8 cellular contexts compared by ENCODE assay signal in genomic region chr10:96395931-96396877, GRCh38. TPM values are rescaled to one million over a fixed set of nuclear protein-coding genes. Genes with fewer than 3 reads are reported as not detected.
DNase-seq lines count a peak whose midpoint lies in the region; ATAC-seq and TF ChIP-seq lines count a peak whose summit lies in the region.

No MANE protein-coding gene starts in this region.

- H3K36me3 ChIP-seq in cardiac muscle cell: no peaks in the 10 kb centered on the region
- no peaks in the 10 kb centered on the region for H3K36me3 ChIP-seq in uterus

- no peak for ATAC-seq in HG02852 (IDR thresholded peaks at IDR 0.05; ENCODE audit: unreplicated experiment)

- in situ Hi-C loops in SK-MEL-5 (cut with HindIII; ENCODE audit: low pct_unique_long_range_greater_than_20kb, low sequenced_read_pairs): no loop called here

- no peaks in the 10 kb centered on the region for H3K36me3 Mint-ChIP-seq in activated naive CD4-positive, alpha-beta T cell treated with anti-CD3 and anti-CD28 coated beads, Interleukin-2, amount 50 U/mL, for 24 hours

- DNase-seq in Daoy (ENCODE audit: low read depth) (peak; percentile 63), HUDEP-2 (lab: John Stamatoyannopoulos, UW; ENCODE audit: unreplicated experiment in 76 of 76) (peak in 49 of 76 experiments; percentile 1 to 57 (median 26)), SK-MEL-5 (ENCODE audit: low read depth, low spot score) (peak; percentile 62), cardiac muscle cell (ENCODE audit: low read depth in 1 of 2, low spot score in 1 of 2) (peak; percentile 76 to 84), posterior cingulate gyrus (peak; percentile 53 to 96 (median 74)), uterus (peak; percentile 59 to 67)

- TF ChIP-seq CTCF in cardiac muscle cell (IDR thresholded peaks at IDR 0.05; ENCODE audit: low read depth, low read length) (peak; percentile 85), uterus (IDR thresholded peaks at IDR 0.05) (peak; percentile 72 to 91 (median 78))

- intact Hi-C loops in posterior cingulate gyrus (cut with DNase I): loop anchor here (1.0 to 5.0 kb wide), 4 partner anchors 21 to 436 kb away; partner anchors contain the start of genes LCOR and TLL2
- intact Hi-C loops in uterus (cut with DNase I; ENCODE audit: low total_unique reads): loop anchor here (10.0 kb wide), 2 partner anchors 119 to 639 kb away; partner anchors contain the start of gene TLL2

- H3K27me3 ChIP-seq in cardiac muscle cell: peaks cover 16% of the 10 kb centered on the region
- no peaks in the 10 kb centered on the region for H3K27me3 ChIP-seq in uterus

- H3K27ac ChIP-seq in cardiac muscle cell (no peak overlapping the region), uterus (no peak overlapping the region)

- no peaks in the 10 kb centered on the region for H3K4me1 ChIP-seq in cardiac muscle cell (ENCODE audit: low read depth)
- H3K4me1 ChIP-seq in uterus: no peaks in the 10 kb centered on the region

- peaks cover 8% of the 10 kb centered on the region for H3K27me3 Mint-ChIP-seq in activated naive CD4-positive, alpha-beta T cell treated with anti-CD3 and anti-CD28 coated beads, Interleukin-2, amount 50 U/mL, for 24 hours

- no peak for TF ChIP-seq POLR2A in uterus (IDR thresholded peaks at IDR 0.05)

- no peaks in the 10 kb centered on the region for H3K9me3 Mint-ChIP-seq in activated naive CD4-positive, alpha-beta T cell treated with anti-CD3 and anti-CD28 coated beads, Interleukin-2, amount 50 U/mL, for 24 hours

- no peak overlapping the region for H3K4me3 ChIP-seq in cardiac muscle cell
- H3K4me3 ChIP-seq in uterus: no peak overlapping the region

- H3K9me3 ChIP-seq in cardiac muscle cell (ENCODE audit: low read depth) (no peaks in the 10 kb centered on the region), uterus (no peaks in the 10 kb centered on the region)

- H3K27ac Mint-ChIP-seq in activated naive CD4-positive, alpha-beta T cell treated with anti-CD3 and anti-CD28 coated beads, Interleukin-2, amount 50 U/mL, for 24 hours: no peak overlapping the region

- peaks cover 5% of the 10 kb centered on the region for H3K4me1 Mint-ChIP-seq in activated naive CD4-positive, alpha-beta T cell treated with anti-CD3 and anti-CD28 coated beads, Interleukin-2, amount 50 U/mL, for 24 hours

- peak overlapping the region; percentile 52 for H3K4me3 Mint-ChIP-seq in activated naive CD4-positive, alpha-beta T cell treated with anti-CD3 and anti-CD28 coated beads, Interleukin-2, amount 50 U/mL, for 24 hours

RNA-seq across cellular contexts. Expression of gene OPALIN, which starts 37.4 kb away (rescaled TPM):
- not detected in 2 replicates for total RNA-seq in Daoy (2014; rRNA removed; shearing (Covaris generic))
- total RNA-seq in SK-MEL-5 (2014; rRNA removed; shearing (Covaris generic)): not detected in 2 replicates
- not detected in 2 replicates for polyA plus RNA-seq in SK-MEL-5 (2015; cell fraction: cytosol; rRNA removed)
- polyA plus RNA-seq in SK-MEL-5 (2015; cell fraction: nucleus; rRNA removed): not detected in 2 replicates
- total RNA-seq in cardiac muscle cell (not detected in 2 replicates), uterus (not detected)
- not detected in 2 replicates for polyA plus RNA-seq in cardiac muscle cell

Comparison
In these comparisons a context has a peak if more than half of its experiments do, and no peak if none do; other contexts are left out.
1. DNase-seq: peak in every context shown above with its lines; median percentile 80 in cardiac muscle cell; 74 in posterior cingulate gyrus; 63 in Daoy; 63 in uterus; 62 in SK-MEL-5; 26 in HUDEP-2.